8 cellular contexts compared by ENCODE assay signal in the genomic region with DNA sequence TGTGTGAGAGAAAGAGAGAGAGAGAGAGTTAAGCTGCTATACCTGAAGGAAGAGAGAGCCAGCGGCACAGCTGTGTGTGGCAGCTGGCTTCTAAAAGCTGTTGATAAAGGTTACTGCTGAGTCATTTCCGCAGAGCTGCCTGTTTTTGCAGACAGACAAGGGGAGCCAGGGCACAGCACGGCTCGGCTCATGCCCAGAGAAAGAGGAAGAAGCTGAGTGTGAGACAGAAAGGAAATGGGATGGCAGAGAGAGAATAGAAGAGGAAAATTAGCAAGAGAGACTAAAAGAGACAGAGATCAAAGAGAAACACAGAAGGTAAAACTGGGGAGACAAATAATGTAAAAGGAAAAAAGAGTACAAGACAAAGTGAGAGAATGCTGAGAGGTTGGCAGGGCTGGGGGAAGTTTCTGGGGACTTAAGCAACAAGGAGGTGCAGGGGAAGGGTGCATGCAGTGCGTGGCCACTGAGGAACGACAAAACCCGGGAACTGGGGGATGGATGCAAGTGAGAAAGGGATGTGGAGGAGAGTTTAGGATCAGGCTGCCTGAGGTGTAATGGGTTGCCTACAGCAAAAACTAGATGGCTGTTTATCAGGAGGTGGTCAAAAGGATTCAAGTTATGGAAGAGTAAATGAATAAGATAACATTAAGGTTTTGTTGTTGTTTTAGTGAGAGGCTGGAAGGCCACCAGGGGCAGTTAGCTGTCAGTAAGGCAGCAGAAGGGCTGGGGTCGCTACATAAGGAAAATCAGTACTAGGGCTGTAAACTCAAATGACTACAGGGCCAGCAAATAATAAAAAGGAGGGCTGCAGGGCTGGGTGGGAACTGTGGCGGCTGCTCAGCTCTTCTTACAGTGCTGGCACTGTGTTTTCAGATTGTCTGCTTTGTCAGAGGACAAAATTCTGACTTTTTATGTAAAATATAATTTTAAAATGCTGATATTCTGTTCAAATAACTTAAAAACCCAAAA. TPM values are rescaled to one million over a fixed set of nuclear protein-coding genes. Genes with fewer than 3 reads are reported as not detected.
A peak's percentile ranks its signal among the peaks of the same experiment; 100 is the strongest.
DNase-seq lines count a peak whose midpoint lies in the region; TF ChIP-seq lines count a peak whose summit lies in the region.

No MANE protein-coding gene starts in this region.

- CTCF ChIA-PET in CD8-positive, alpha-beta memory T cell (lab: Charles Lee), result interaction anchor here (0.8 to 5.9 kb wide), 9 partner anchors 10 to 227 kb away, joined by 3 to 39 read pairs (median 6); a partner anchor contains a TSS

- no peaks in the 10 kb centered on the region for H3K36me3 ChIP-seq in CD8-positive, alpha-beta memory T cell (ENCODE audit: insufficient read depth, low read length)
- H3K36me3 ChIP-seq in NT2/D1 (ENCODE audit: insufficient read depth, insufficient read length, low read length), result no peaks in the 10 kb centered on the region

- no peak for TF ChIP-seq CTCF in GM20000 (IDR thresholded peaks at IDR 0.05; ENCODE audit: extremely low read depth, missing control alignments)
- no peak for TF ChIP-seq CTCF in endothelial cell (IDR thresholded peaks at IDR 0.05; ENCODE audit: unreplicated experiment)

- DNase-seq in CD8-positive, alpha-beta memory T cell, result peak; percentile 67 to 89 (median 80)
- DNase-seq in GM20000 (ENCODE audit: low spot score) (peak; percentile 78), HT-29 (ENCODE audit: low spot score) (peak; percentile 89), NT2/D1 (ENCODE audit: low read depth, low spot score) (peak; percentile 59), endothelial cell (ENCODE audit: low spot score) (peak; percentile 68), middle frontal gyrus (ENCODE audit: extremely low spot score, low spot score) (peak; percentile 47)
- peak; percentile 77 for DNase-seq in activated CD8-positive, alpha-beta memory T cell treated with anti-CD3 and anti-CD28 coated beads, Interleukin-2, amount 50 U/mL, for 4 hours
- peak; percentile 42 to 71 for DNase-seq in stimulated activated CD8-positive, alpha-beta memory T cell treated with anti-CD3 and anti-CD28 coated beads, Interleukin-4, amount 100 ng/mL, for 4 hours (ENCODE audit: low read depth in 2 of 2, low spot score in 1 of 2)

- H3K4me1 ChIP-seq in CD8-positive, alpha-beta memory T cell (ENCODE audit: insufficient read depth, low read length), result peaks cover 32% of the 10 kb centered on the region
- no peaks in the 10 kb centered on the region for H3K4me1 ChIP-seq in NT2/D1 (ENCODE audit: insufficient read depth, insufficient read length)

- H3K27ac Mint-ChIP-seq in CD8-positive, alpha-beta memory T cell, result peak overlapping the region; percentile 85 to 98 (median 93)
- H3K27ac Mint-ChIP-seq in endothelial cell (ENCODE audit: unreplicated experiment), result peak overlapping the region; percentile 98

- H3K4me3 Mint-ChIP-seq in CD8-positive, alpha-beta memory T cell, result peak overlapping the region; percentile 85 to 90 (median 87)
- peak overlapping the region; percentile 87 for H3K4me3 Mint-ChIP-seq in endothelial cell (ENCODE audit: unreplicated experiment)

- peaks cover 43 to 50% (median 47%) of the 10 kb centered on the region in 3 donors for H3K4me1 Mint-ChIP-seq in CD8-positive, alpha-beta memory T cell
- H3K4me1 Mint-ChIP-seq in endothelial cell (ENCODE audit: unreplicated experiment), result peaks cover 59% of the 10 kb centered on the region

- H3K9me3 ChIP-seq in CD8-positive, alpha-beta memory T cell (ENCODE audit: low read length), result no peaks in the 10 kb centered on the region
- no peaks in the 10 kb centered on the region for H3K9me3 ChIP-seq in NT2/D1 (ENCODE audit: insufficient read depth, low read length)

- no peaks in the 10 kb centered on the region for H3K9me3 Mint-ChIP-seq in CD8-positive, alpha-beta memory T cell
- H3K9me3 Mint-ChIP-seq in endothelial cell (ENCODE audit: unreplicated experiment), result no peaks in the 10 kb centered on the region

- peak overlapping the region; percentile 69 for H3K4me3 ChIP-seq in CD8-positive, alpha-beta memory T cell (ENCODE audit: low read length)
- H3K4me3 ChIP-seq in NT2/D1 (ENCODE audit: insufficient read length, low read depth), result peak overlapping the region; percentile 32

- H3K36me3 Mint-ChIP-seq in CD8-positive, alpha-beta memory T cell, result peaks cover 0 to 3% (median 0%) of the 10 kb centered on the region in 3 donors
- no peaks in the 10 kb centered on the region for H3K36me3 Mint-ChIP-seq in endothelial cell (ENCODE audit: low read depth, unreplicated experiment)

- no peaks in the 10 kb centered on the region for H3K27me3 ChIP-seq in CD8-positive, alpha-beta memory T cell (ENCODE audit: insufficient read depth, low read length, poor library complexity, severe bottlenecking)
- no peaks in the 10 kb centered on the region for H3K27me3 ChIP-seq in NT2/D1 (ENCODE audit: insufficient read depth, insufficient read length)

- H3K27me3 Mint-ChIP-seq in CD8-positive, alpha-beta memory T cell, result no peaks in the 10 kb centered on the region
- H3K27me3 Mint-ChIP-seq in endothelial cell (ENCODE audit: unreplicated experiment), result peaks cover 3% of the 10 kb centered on the region

- POLR2A ChIA-PET in CD8-positive, alpha-beta memory T cell (lab: Charles Lee), result interaction anchor here (0.8 to 3.7 kb wide), 11 partner anchors 9 to 117 kb away, joined by 3 to 36 read pairs (median 5); a partner anchor contains a TSS

- H3K9ac ChIP-seq in NT2/D1 (ENCODE audit: insufficient read length, low read depth), result peak overlapping the region; percentile 56

- peak overlapping the region; percentile 89 for H3K27ac ChIP-seq in CD8-positive, alpha-beta memory T cell (ENCODE audit: low read depth, low read length)

RNA-seq across cellular contexts. Expression of a gene that starts 22.9 kb away (rescaled TPM):
- 1,000 to 10,000 TPM; 1,371 to 1,390 TPM for total RNA-seq in CD8-positive, alpha-beta memory T cell
- polyA plus RNA-seq in CD8-positive, alpha-beta memory T cell, result 3,526 TPM
- 856 and 869 TPM in 2 replicates for total RNA-seq in HT-29 (2014; rRNA removed; shearing (Covaris generic))
- 167 TPM for total RNA-seq in endothelial cell (ENCODE audit: unreplicated experiment)

Comparison
In these comparisons a context has a peak if more than half of its experiments do, and no peak if none do; other contexts are left out.
1. Peak in every context shown above with its lines: DNase-seq, H3K4me3 ChIP-seq and H3K27ac ChIP-seq.